ENCODE assay signal across 19 cellular contexts in genomic region chr3:110457508-110457907, GRCh38.
"Had no signal": no experiment of that assay in that cellular context is flagged by ENCODE, and none has a peak within 500 bp of the region (broad histone marks: within the 10 kb centered on the region; RNA-seq: fewer than 3 reads in every experiment).

No MANE protein-coding gene starts in this region.

- H3K4me1 ChIP-seq: esophagus muscularis mucosa, gastrocnemius medialis, heart right ventricle, pancreas, transverse colon had no signal

- H3K4me3 Mint-ChIP-seq: naive thymus-derived CD8-positive, alpha-beta T cell; neural crest cell; stimulated activated naive B cell treated with anti-CD40 and anti-IgM and Interleukin-4, amounts not matched to agents 10 μg/mL and 1 μg/mL and 100 μg/mL, for 72 hours; stimulated activated naive CD8-positive, alpha-beta T cell treated with anti-CD3 and anti-CD28 coated beads, Interleukin-15, amount 100 ng/mL, for 72 hours had no signal

- H3K27me3 ChIP-seq: esophagus muscularis mucosa, gastrocnemius medialis, heart right ventricle, pancreas, transverse colon had no signal

- H3K4me2 ChIP-seq: smooth muscle cell had no signal

- H3K36me3 ChIP-seq: esophagus muscularis mucosa, gastrocnemius medialis, heart right ventricle, pancreas, thoracic aorta, transverse colon had no signal

- DNase-seq: effector memory CD4-positive, alpha-beta T cell; gastrocnemius medialis; heart right ventricle; hypothalamus; kidney glomerular epithelial cell; mucosa of descending colon; naive thymus-derived CD8-positive, alpha-beta T cell; nucleus accumbens; pancreas; stimulated activated CD4-positive, alpha-beta T cell treated with anti-CD3 and anti-CD28 coated beads, Interleukin-4, amount 100 ng/mL, for 24 hours; stimulated activated naive B cell treated with anti-CD40 and anti-IgM and Interleukin-4, amounts not matched to agents 10 μg/mL and 1 μg/mL and 100 μg/mL, for 72 hours; stimulated activated naive CD8-positive, alpha-beta T cell treated with anti-CD3 and anti-CD28 coated beads, Interleukin-15, amount 100 ng/mL, for 72 hours; transverse colon had no signal

- H3K4me3 ChIP-seq: esophagus muscularis mucosa, gastrocnemius medialis, heart right ventricle, mucosa of descending colon, pancreas, smooth muscle cell, thoracic aorta, transverse colon had no signal

- H3K27ac ChIP-seq: esophagus muscularis mucosa, gastrocnemius medialis, heart right ventricle, pancreas, thoracic aorta, transverse colon had no signal

- H3K27ac Mint-ChIP-seq: naive thymus-derived CD8-positive, alpha-beta T cell; progenitor cell of endocrine pancreas; stimulated activated naive B cell treated with anti-CD40 and anti-IgM and Interleukin-4, amounts not matched to agents 10 μg/mL and 1 μg/mL and 100 μg/mL, for 72 hours; stimulated activated naive CD8-positive, alpha-beta T cell treated with anti-CD3 and anti-CD28 coated beads, Interleukin-15, amount 100 ng/mL, for 72 hours had no signal

- ATAC-seq: gastrocnemius medialis; heart right ventricle; mucosa of descending colon; naive thymus-derived CD8-positive, alpha-beta T cell; pancreas; right cardiac atrium; stimulated activated naive B cell treated with anti-CD40 and anti-IgM and Interleukin-4, amounts not matched to agents 10 μg/mL and 1 μg/mL and 100 μg/mL, for 72 hours; stimulated activated naive CD8-positive, alpha-beta T cell treated with anti-CD3 and anti-CD28 coated beads, Interleukin-15, amount 100 ng/mL, for 72 hours had no signal

- H3K27me3 Mint-ChIP-seq: progenitor cell of endocrine pancreas; stimulated activated naive B cell treated with anti-CD40 and anti-IgM and Interleukin-4, amounts not matched to agents 10 μg/mL and 1 μg/mL and 100 μg/mL, for 72 hours; stimulated activated naive CD8-positive, alpha-beta T cell treated with anti-CD3 and anti-CD28 coated beads, Interleukin-15, amount 100 ng/mL, for 72 hours had no signal

- H3K9me3 ChIP-seq: esophagus muscularis mucosa, gastrocnemius medialis, mucosa of descending colon, pancreas, thoracic aorta, transverse colon had no signal

- H3K4me1 Mint-ChIP-seq: naive thymus-derived CD8-positive, alpha-beta T cell; neural crest cell; stimulated activated naive B cell treated with anti-CD40 and anti-IgM and Interleukin-4, amounts not matched to agents 10 μg/mL and 1 μg/mL and 100 μg/mL, for 72 hours; stimulated activated naive CD8-positive, alpha-beta T cell treated with anti-CD3 and anti-CD28 coated beads, Interleukin-15, amount 100 ng/mL, for 72 hours had no signal

- H3K36me3 Mint-ChIP-seq: stimulated activated naive B cell treated with anti-CD40 and anti-IgM and Interleukin-4, amounts not matched to agents 10 μg/mL and 1 μg/mL and 100 μg/mL, for 72 hours had no signal
